ENCODE assay signal across 33 cellular contexts in the genomic region with DNA sequence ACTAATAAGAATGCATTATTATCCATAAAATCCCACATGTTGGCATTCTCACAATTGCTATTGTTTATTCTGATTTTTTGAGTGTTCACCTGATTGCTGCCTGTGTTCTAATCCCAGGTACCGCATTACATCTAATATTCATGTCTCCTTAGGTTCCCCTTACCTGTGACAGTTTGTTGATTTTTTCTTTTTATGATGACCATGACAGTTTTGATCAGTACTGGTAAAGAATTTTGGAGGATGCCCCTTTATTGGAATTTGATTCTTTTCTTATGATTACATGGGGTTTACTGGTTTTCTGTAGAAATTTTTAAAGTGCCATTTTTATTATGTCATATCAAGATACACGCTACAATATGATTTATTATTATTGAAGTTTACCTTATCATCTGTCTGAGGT.
"Had no signal": no experiment of that assay in that cellular context is flagged by ENCODE, and none has a peak within 500 bp of the region (broad histone marks: within the 10 kb centered on the region; RNA-seq: fewer than 3 reads in every experiment).

No MANE protein-coding gene starts in this region.

- H3K4me3 ChIP-seq: adrenal gland, ascending aorta, body of pancreas, breast epithelium, cardiac muscle cell had no signal

- H3K9me3 ChIP-seq: adrenal gland, ascending aorta, body of pancreas, breast epithelium had no signal

- DNase-seq: activated effector memory CD4-positive, alpha-beta T cell treated with anti-CD3 and anti-CD28 coated beads, Interleukin-2, amount 50 U/mL, for 16 hours; activated effector memory CD4-positive, alpha-beta T cell treated with Interleukin-2 at 50 U/mL for 16 hours; activated gamma-delta T cell; activated gamma-delta T cell treated with Interleukin-2 at 50 U/mL for 16 hours; activated naive CD4-positive, alpha-beta T cell; activated naive CD4-positive, alpha-beta T cell treated with anti-CD3 and anti-CD28 coated beads for 36 hours; activated naive CD4-positive, alpha-beta T cell treated with anti-CD3 and anti-CD28 coated beads, Interleukin-2, amount 10 ng/mL, durations not matched to agents 7 days and 5 days; activated naive CD4-positive, alpha-beta T cell treated with anti-CD3 and anti-CD28 coated beads, Interleukin-2, amount 50 U/mL, for 16 hours; activated naive CD4-positive, alpha-beta T cell treated with Interleukin-2 at 50 U/mL for 16 hours; activated naive CD8-positive, alpha-beta T cell treated with anti-CD3 and anti-CD28 coated beads for 36 hours; activated naive CD8-positive, alpha-beta T cell treated with anti-CD3 and anti-CD28 coated beads, Interleukin-2, amount 10 ng/mL, durations not matched to agents 7 days and 5 days; activated naive CD8-positive, alpha-beta T cell treated with anti-CD3 and anti-CD28 coated beads, Interleukin-2, amount 50 U/mL, for 24 hours; activated T-cell treated with anti-CD3 and anti-CD28 coated beads, Interleukin-2, amount 50 U/mL, for 24 hours; activated T-cell treated with anti-CD3 and anti-CD28 coated beads, Interleukin-2, amount 50 U/mL, for 4 hours; activated T-cell treated with anti-CD3 and anti-CD28 coated beads, Interleukin-2, amount 50 U/mL, for 48 hours; activated T-cell treated with anti-CD3 and anti-CD28 coated beads, Interleukin-2, amount 50 U/mL, for 72 hours; adrenal gland; amniotic stem cell; amygdala; anterior cingulate cortex; aorta; body of pancreas; brain microvascular endothelial cell; caudate nucleus; central memory CD4-positive, alpha-beta T cell; cerebellar nuclear complex had no signal

- H3K36me3 ChIP-seq: adrenal gland, ascending aorta, brain microvascular endothelial cell, breast epithelium, cardiac muscle cell had no signal

- H3K4me1 ChIP-seq: adrenal gland, ascending aorta, body of pancreas, breast epithelium had no signal

- H3K27ac ChIP-seq: adrenal gland, ascending aorta, body of pancreas, brain microvascular endothelial cell, breast epithelium, cardiac muscle cell had no signal

- ATAC-seq: activated naive CD4-positive, alpha-beta T cell treated with anti-CD3 and anti-CD28 coated beads, Interleukin-2, amount 50 U/mL, for 72 hours; activated naive CD8-positive, alpha-beta T cell treated with anti-CD3 and anti-CD28 coated beads, Interleukin-2, amount 50 U/mL, for 24 hours; activated T-cell treated with anti-CD3 and anti-CD28 coated beads, Interleukin-2, amount 50 U/mL, for 4 hours; activated T-cell treated with anti-CD3 and anti-CD28 coated beads, Interleukin-2, amount 50 U/mL, for 72 hours; activated T-helper 17 cell treated with anti-CD3 and anti-CD28 coated beads, Interleukin-2, amount 50 U/mL, for 72 hours; body of pancreas had no signal

- FAIRE-seq: astrocyte, bronchial epithelial cell had no signal

- H3K27me3 ChIP-seq: adrenal gland, ascending aorta, body of pancreas, brain microvascular endothelial cell, breast epithelium, cardiac muscle cell had no signal
